Comparison of ENCODE assay signal across 10 cellular contexts in genomic region chr19:8576273-8576993, GRCh38. TPM values are rescaled to one million over a fixed set of nuclear protein-coding genes. Genes with fewer than 3 reads are reported as not detected.
DNase-seq lines count a peak whose midpoint lies in the region; ATAC-seq and TF ChIP-seq lines count a peak whose summit lies in the region.
"Had no signal": no experiment of that assay in that cellular context is flagged by ENCODE, and none has a peak within 500 bp of the region (broad histone marks: within the 10 kb centered on the region; RNA-seq: fewer than 3 reads in every experiment).

No MANE protein-coding gene starts in this region.

- H3K9me3 ChIP-seq in mucosa of rectum (ENCODE audit: control insufficient read depth in 2 of 2, low read length in 2 of 2), result no peaks in the 10 kb centered on the region

- H3K36me3 Mint-ChIP-seq in CD14-positive monocyte, result peaks cover 40 to 48% of the 10 kb centered on the region in 2 donors

- DNase-seq in CD14-positive monocyte (ENCODE audit: low spot score), result peak; percentile 81
- DNase-seq in MV-4-11 (lab: John Stamatoyannopoulos, UW), result peak; percentile 99
- peak; percentile 71 for DNase-seq in activated effector memory CD4-positive, alpha-beta T cell treated with anti-CD3 and anti-CD28 coated beads, Interleukin-2, amount 50 U/mL, for 16 hours
- no peak for DNase-seq in iPS-NIHi7 (ENCODE audit: extremely low spot score)
- no peak for DNase-seq in EL
- DNase-seq: HCEC 1CT, NCI-H1930 had no signal

- H3K27ac ChIP-seq in mucosa of rectum (ENCODE audit: low read depth in 2 of 2, low read length in 2 of 2), result peak overlapping the region in 1 of 2 donors; percentile 67

- no peaks in the 10 kb centered on the region for H3K36me3 ChIP-seq in mucosa of rectum (ENCODE audit: control insufficient read depth in 2 of 2, insufficient read depth in 2 of 2, low read length in 2 of 2)

- intact Hi-C loops in CD14-positive monocyte (cut with micrococcal nuclease), result loop anchor here (5.0 to 10.0 kb wide), 4 partner anchors 34 to 222 kb away; partner anchors contain the start of gene MARCHF2 (in 1 of the 2)

- peak overlapping the region; percentile 96 to 99 (median 99) for H3K27ac Mint-ChIP-seq in CD14-positive monocyte

- H3K4me1 ChIP-seq in mucosa of rectum (ENCODE audit: control insufficient read depth in 2 of 2, insufficient read depth in 2 of 2, low read length in 2 of 2), result peaks cover 3 to 15% of the 10 kb centered on the region in 2 donors

- H3K27me3 Mint-ChIP-seq in CD14-positive monocyte (ENCODE audit: low read depth in 3 of 3), result peaks cover 0 to 2% (median 0%) of the 10 kb centered on the region in 3 donors

- TF ChIP-seq CTCF in CD14-positive monocyte (IDR thresholded peaks at IDR 0.05), result no peak

- ATAC-seq in GM18870 (IDR thresholded peaks at IDR 0.05; ENCODE audit: unreplicated experiment), result no peak
- no peak for ATAC-seq in GM21717 (IDR thresholded peaks at IDR 0.05; ENCODE audit: unreplicated experiment)

- H3K4me1 Mint-ChIP-seq in CD14-positive monocyte, result peaks cover 70% of the 10 kb centered on the region

- peak overlapping the region; percentile 21 to 65 for H3K9ac ChIP-seq in mucosa of rectum (ENCODE audit: low read depth in 1 of 2, low read length in 2 of 2)

- H3K4me3 Mint-ChIP-seq in CD14-positive monocyte, result peak overlapping the region; percentile 98 to 100

- peaks cover 0 to 6% (median 0%) of the 10 kb centered on the region in 7 donors for H3K9me3 Mint-ChIP-seq in CD14-positive monocyte

- H3K4me3 ChIP-seq in mucosa of rectum (ENCODE audit: low read length in 2 of 2), result peak overlapping the region; percentile 59 to 79

- H3K27me3 ChIP-seq in mucosa of rectum (ENCODE audit: control insufficient read depth in 2 of 2, insufficient read depth in 2 of 2, low read length in 2 of 2), result no peaks in the 10 kb centered on the region

RNA-seq across cellular contexts. Expression of gene MYO1F, which starts 0.8 kb away (rescaled TPM):
- polyA plus RNA-seq in CD14-positive monocyte, result 100 to 1,000 TPM; 121 to 197 TPM

RNA-seq across cellular contexts. Expression of gene ADAMTS10, which starts 34.1 kb away (rescaled TPM):
- polyA plus RNA-seq in CD14-positive monocyte, result not detected

RNA-seq across cellular contexts. Expression of gene NFILZ, which starts 54.0 kb away (rescaled TPM):
- not detected for polyA plus RNA-seq in CD14-positive monocyte

Comparison
In these comparisons a context has a peak if more than half of its experiments do, and no peak if none do; other contexts are left out.
1. DNase-seq: peak in CD14-positive monocyte (single experiment), MV-4-11 (single experiment) and activated effector memory CD4-positive, alpha-beta T cell treated with anti-CD3 and anti-CD28 coated beads, Interleukin-2, amount 50 U/mL, for 16 hours (single experiment); none in iPS-NIHi7 (single experiment) and EL (single experiment).